In the genomic region with DNA sequence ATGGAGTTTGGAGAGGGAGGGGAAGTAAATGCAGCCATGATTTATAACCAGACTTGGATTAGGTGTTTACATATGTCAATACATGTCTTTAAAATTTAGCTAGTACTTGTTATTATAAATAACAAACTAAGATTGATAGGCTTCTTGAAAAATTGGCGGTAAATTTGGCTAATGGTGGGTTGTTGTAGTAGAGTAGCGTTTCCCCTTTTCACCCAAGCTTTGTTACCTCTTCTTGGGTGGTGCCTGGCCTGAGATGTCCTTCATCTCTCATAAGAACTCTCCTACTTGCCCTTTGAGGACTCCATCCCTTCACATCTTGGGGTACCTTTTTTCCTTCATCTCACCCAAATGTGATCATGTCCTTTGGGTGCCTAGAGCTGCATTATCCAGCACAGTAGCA, we compare ENCODE assay signal across 1 cellular context.
TF ChIP-seq lines count a peak whose summit lies in the region.

No MANE protein-coding gene starts in this region.

TF ChIP-seq in IMR-90, 13 proteins besides CTCF, POLR2A, EP300 and RAD21:
- TF ChIP-seq MAFK (IDR thresholded peaks at IDR 0.05; ENCODE audit: low read depth, low read length) (no peak), NFE2L2 (IDR thresholded peaks at IDR 0.05; ENCODE audit: low read depth, low read length) (no peak)
TF ChIP-seq in IMR-90: peak in this region for 0.
